12 cellular contexts compared by ENCODE assay signal in the genomic region with DNA sequence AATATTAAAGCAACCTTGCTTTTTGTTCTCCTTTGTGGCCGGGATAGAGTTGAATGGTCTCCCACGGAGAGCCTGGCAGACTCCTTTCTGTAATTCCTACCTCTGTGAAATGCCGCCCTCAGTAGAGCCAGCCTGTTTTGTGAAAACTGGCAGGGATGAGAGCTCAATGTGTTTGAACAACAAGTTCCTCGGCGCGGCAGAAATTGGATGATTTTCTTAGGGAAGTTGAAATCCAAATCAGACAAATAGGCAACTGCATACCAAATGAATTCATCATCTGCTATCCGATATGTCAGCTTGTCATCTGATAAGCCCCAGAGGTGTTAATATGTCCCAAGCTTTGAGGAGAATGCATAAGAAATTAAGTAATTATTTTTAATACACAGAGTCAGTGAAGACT.
A peak's percentile ranks its signal among the peaks of the same experiment; 100 is the strongest.
DNase-seq lines count a peak whose midpoint lies in the region; ATAC-seq and TF ChIP-seq lines count a peak whose summit lies in the region.
"Had no signal": no experiment of that assay in that cellular context is flagged by ENCODE, and none has a peak within 500 bp of the region (broad histone marks: within the 10 kb centered on the region; RNA-seq: fewer than 3 reads in every experiment).

No MANE protein-coding gene starts in this region.

- DNase-seq in MCF 10A (ENCODE audit: unreplicated experiment) (peak; percentile 3), breast epithelium (ENCODE audit: low spot score in 2 of 2) (no peak), iris pigment epithelial cell (ENCODE audit: low read depth) (peak; percentile 18), lower lobe of right lung (no peak), glomerular visceral epithelial cell (ENCODE audit: extremely low spot score) (no peak)
- DNase-seq in activated CD4-positive, alpha-beta T cell treated with anti-CD3 and anti-CD28 coated beads, Interleukin-2, amount 50 U/mL, for 48 hours, result no peak
- DNase-seq: activated T-cell treated with anti-CD3 and anti-CD28 coated beads, Interleukin-2, amount 50 U/mL, for 1 hour; stimulated activated CD4-positive, alpha-beta T cell treated with anti-CD3 and anti-CD28 coated beads, Interleukin-4, amount 100 ng/mL, for 24 hours had no signal

- H3K27ac ChIP-seq in breast epithelium (no peak overlapping the region), angular gyrus (ENCODE audit: low read depth, low read length) (peak overlapping the region; percentile 22), lower lobe of right lung (no peak overlapping the region)
- H3K27ac ChIP-seq: cardiac muscle cell, VCaP had no signal

- H3K36me3 Mint-ChIP-seq in MCF 10A (ENCODE audit: insufficient read depth, unreplicated experiment), result no peaks in the 10 kb centered on the region

- ATAC-seq in lower lobe of right lung (no peak), GM21360 (IDR thresholded peaks at IDR 0.05; ENCODE audit: unreplicated experiment) (no peak)

- no peaks in the 10 kb centered on the region for H3K36me3 ChIP-seq in breast epithelium
- H3K36me3 ChIP-seq in lower lobe of right lung, result peaks cover 15% of the 10 kb centered on the region
- H3K36me3 ChIP-seq: cardiac muscle cell had no signal

- H3K27me3 ChIP-seq in breast epithelium (no peaks in the 10 kb centered on the region), lower lobe of right lung (ENCODE audit: low read depth) (no peaks in the 10 kb centered on the region)
- H3K27me3 ChIP-seq: cardiac muscle cell had no signal

- no peak for TF ChIP-seq POLR2A in breast epithelium (IDR thresholded peaks at IDR 0.05)

- H3K27me3 Mint-ChIP-seq in MCF 10A (ENCODE audit: insufficient read depth, unreplicated experiment), result no peaks in the 10 kb centered on the region

- no peaks in the 10 kb centered on the region for H3K4me1 Mint-ChIP-seq in MCF 10A (ENCODE audit: insufficient read depth, unreplicated experiment)

- H3K4me1 ChIP-seq in breast epithelium (no peaks in the 10 kb centered on the region), lower lobe of right lung (no peaks in the 10 kb centered on the region)

- TF ChIP-seq CTCF in MCF 10A (IDR thresholded peaks at IDR 0.05; ENCODE audit: unreplicated experiment) (no peak), breast epithelium (IDR thresholded peaks at IDR 0.05) (no peak), lower lobe of right lung (IDR thresholded peaks at IDR 0.05) (no peak)

- H3K4me3 ChIP-seq in breast epithelium, result no peak overlapping the region
- no peak overlapping the region for H3K4me3 ChIP-seq in lower lobe of right lung
- H3K4me3 ChIP-seq: cardiac muscle cell had no signal

- no peaks in the 10 kb centered on the region for H3K9me3 Mint-ChIP-seq in MCF 10A (ENCODE audit: unreplicated experiment)

- H3K9me3 ChIP-seq in breast epithelium (no peaks in the 10 kb centered on the region), lower lobe of right lung (no peaks in the 10 kb centered on the region)

- no peak overlapping the region for H3K27ac Mint-ChIP-seq in MCF 10A (ENCODE audit: low read depth, unreplicated experiment)

- POLR2A ChIA-PET in MCF 10A (lab: Yijun Ruan, JAX), result interaction anchor here (0.6 kb wide), 1 partner anchor 238 kb away, joined by 3 read pairs; no protein-coding TSS in a partner anchor

- no TSS peak for BruUV-seq in MCF 10A (replicated peaks; lab: Mats Ljungman, UMichigan)

- H3K4me3 Mint-ChIP-seq in MCF 10A (ENCODE audit: unreplicated experiment), result no peak overlapping the region

- CTCF ChIA-PET in MCF 10A (lab: Yijun Ruan, JAX), result interaction anchor here (0.7 to 1.0 kb wide), 3 partner anchors 17 to 691 kb away, joined by 3 to 5 read pairs (median 3); no protein-coding TSS in a partner anchor

- intact Hi-C loops in MCF 10A (cut with micrococcal nuclease) (no loop called here), breast epithelium (cut with DNase I; ENCODE audit: low total_unique reads) (no loop called here), lower lobe of right lung (cut with DNase I) (no loop called here)

Comparison
In these comparisons a context has a peak if more than half of its experiments do, and no peak if none do; other contexts are left out.
1. DNase-seq: peak in MCF 10A (single experiment) and iris pigment epithelial cell (single experiment); none in breast epithelium (0 of 2), lower lobe of right lung (single experiment), glomerular visceral epithelial cell (single experiment) and activated CD4-positive, alpha-beta T cell treated with anti-CD3 and anti-CD28 coated beads, Interleukin-2, amount 50 U/mL, for 48 hours (0 of 2).